Comparison of ENCODE assay signal across 2 cellular contexts in the genomic region with DNA sequence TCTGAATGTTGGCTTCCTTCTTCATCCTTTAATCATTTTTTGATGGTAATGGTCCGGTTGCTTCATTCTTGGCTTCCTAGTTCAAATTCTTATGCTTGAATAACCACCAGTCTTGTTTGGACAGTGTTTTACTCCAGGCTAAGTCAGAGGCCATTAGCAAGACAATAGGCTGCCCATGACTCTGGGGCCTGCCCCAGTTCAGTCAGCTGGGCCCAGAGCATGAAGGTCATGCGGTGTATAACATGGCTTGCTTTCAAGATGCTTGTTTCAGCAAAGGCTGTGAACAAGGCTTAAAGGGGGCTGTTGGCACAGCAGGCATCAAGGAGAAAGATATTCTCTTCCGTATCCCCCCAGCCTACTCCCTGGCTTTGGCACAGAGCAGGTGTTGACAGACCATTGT.
TF ChIP-seq lines count a peak whose summit lies in the region.

No MANE protein-coding gene starts in this region.

TF ChIP-seq in IMR-90, 13 proteins besides CTCF, POLR2A, EP300 and RAD21 (continued from another document):
- TF ChIP-seq MAZ (IDR thresholded peaks at IDR 0.05; ENCODE audit: borderline replicate concordance, low read depth, low read length) (no peak), FOS (IDR thresholded peaks at IDR 0.05; ENCODE audit: low read depth, low read length) (no peak), BHLHE40 (IDR thresholded peaks at IDR 0.05; ENCODE audit: low read depth, low read length) (no peak), RFX5 (IDR thresholded peaks at IDR 0.05; ENCODE audit: low read depth, low read length) (no peak), RCOR1 (IDR thresholded peaks at IDR 0.05; ENCODE audit: insufficient replicate concordance, low read length) (no peak), MAFK (IDR thresholded peaks at IDR 0.05; ENCODE audit: low read depth, low read length) (no peak), CHD1 (IDR thresholded peaks at IDR 0.05; ENCODE audit: low read depth, low read length) (no peak), CEBPB (IDR thresholded peaks at IDR 0.05; ENCODE audit: low read depth, low read length) (no peak), MXI1 (IDR thresholded peaks at IDR 0.05; ENCODE audit: borderline replicate concordance, low read depth, low read length) (no peak), NFE2L2 (IDR thresholded peaks at IDR 0.05; ENCODE audit: low read depth, low read length) (no peak)
- TF ChIP-seq, protein P1, sequence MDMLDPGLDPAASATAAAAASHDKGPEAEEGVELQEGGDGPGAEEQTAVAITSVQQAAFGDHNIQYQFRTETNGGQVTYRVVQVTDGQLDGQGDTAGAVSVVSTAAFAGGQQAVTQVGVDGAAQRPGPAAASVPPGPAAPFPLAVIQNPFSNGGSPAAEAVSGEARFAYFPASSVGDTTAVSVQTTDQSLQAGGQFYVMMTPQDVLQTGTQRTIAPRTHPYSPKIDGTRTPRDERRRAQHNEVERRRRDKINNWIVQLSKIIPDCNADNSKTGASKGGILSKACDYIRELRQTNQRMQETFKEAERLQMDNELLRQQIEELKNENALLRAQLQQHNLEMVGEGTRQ (IDR thresholded peaks at IDR 0.05; ENCODE audit: low read depth, low read length) = no peak
- TF ChIP-seq, protein P2, sequence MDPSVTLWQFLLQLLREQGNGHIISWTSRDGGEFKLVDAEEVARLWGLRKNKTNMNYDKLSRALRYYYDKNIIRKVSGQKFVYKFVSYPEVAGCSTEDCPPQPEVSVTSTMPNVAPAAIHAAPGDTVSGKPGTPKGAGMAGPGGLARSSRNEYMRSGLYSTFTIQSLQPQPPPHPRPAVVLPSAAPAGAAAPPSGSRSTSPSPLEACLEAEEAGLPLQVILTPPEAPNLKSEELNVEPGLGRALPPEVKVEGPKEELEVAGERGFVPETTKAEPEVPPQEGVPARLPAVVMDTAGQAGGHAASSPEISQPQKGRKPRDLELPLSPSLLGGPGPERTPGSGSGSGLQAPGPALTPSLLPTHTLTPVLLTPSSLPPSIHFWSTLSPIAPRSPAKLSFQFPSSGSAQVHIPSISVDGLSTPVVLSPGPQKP (IDR thresholded peaks at IDR 0.05; ENCODE audit: borderline replicate concordance, low read depth, low read length) = no peak

TF ChIP-seq in WTC11, 78 proteins besides CTCF, POLR2A, EP300 and RAD21:
- TF ChIP-seq, protein P3, sequence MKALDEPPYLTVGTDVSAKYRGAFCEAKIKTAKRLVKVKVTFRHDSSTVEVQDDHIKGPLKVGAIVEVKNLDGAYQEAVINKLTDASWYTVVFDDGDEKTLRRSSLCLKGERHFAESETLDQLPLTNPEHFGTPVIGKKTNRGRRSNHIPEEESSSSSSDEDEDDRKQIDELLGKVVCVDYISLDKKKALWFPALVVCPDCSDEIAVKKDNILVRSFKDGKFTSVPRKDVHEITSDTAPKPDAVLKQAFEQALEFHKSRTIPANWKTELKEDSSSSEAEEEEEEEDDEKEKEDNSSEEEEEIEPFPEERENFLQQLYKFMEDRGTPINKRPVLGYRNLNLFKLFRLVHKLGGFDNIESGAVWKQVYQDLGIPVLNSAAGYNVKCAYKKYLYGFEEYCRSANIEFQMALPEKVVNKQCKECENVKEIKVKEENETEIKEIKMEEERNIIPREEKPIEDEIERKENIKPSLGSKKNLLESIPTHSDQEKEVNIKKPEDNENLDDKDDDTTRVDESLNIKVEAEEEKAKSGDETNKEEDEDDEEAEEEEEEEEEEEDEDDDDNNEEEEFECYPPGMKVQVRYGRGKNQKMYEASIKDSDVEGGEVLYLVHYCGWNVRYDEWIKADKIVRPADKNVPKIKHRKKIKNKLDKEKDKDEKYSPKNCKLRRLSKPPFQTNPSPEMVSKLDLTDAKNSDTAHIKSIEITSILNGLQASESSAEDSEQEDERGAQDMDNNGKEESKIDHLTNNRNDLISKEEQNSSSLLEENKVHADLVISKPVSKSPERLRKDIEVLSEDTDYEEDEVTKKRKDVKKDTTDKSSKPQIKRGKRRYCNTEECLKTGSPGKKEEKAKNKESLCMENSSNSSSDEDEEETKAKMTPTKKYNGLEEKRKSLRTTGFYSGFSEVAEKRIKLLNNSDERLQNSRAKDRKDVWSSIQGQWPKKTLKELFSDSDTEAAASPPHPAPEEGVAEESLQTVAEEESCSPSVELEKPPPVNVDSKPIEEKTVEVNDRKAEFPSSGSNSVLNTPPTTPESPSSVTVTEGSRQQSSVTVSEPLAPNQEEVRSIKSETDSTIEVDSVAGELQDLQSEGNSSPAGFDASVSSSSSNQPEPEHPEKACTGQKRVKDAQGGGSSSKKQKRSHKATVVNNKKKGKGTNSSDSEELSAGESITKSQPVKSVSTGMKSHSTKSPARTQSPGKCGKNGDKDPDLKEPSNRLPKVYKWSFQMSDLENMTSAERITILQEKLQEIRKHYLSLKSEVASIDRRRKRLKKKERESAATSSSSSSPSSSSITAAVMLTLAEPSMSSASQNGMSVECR (CRISPR knock-in tag; IDR thresholded peaks at IDR 0.05; ENCODE audit: borderline replicate concordance) = no peak
- TF ChIP-seq, protein P4, sequence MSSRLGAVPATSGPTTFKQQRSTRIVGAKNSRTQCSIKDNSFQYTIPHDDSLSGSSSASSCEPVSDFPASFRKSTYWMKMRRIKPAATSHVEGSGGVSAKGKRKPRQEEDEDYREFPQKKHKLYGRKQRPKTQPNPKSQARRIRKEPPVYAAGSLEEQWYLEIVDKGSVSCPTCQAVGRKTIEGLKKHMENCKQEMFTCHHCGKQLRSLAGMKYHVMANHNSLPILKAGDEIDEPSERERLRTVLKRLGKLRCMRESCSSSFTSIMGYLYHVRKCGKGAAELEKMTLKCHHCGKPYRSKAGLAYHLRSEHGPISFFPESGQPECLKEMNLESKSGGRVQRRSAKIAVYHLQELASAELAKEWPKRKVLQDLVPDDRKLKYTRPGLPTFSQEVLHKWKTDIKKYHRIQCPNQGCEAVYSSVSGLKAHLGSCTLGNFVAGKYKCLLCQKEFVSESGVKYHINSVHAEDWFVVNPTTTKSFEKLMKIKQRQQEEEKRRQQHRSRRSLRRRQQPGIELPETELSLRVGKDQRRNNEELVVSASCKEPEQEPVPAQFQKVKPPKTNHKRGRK (CRISPR knock-in tag; IDR thresholded peaks at IDR 0.05; ENCODE audit: borderline replicate concordance) = no peak
- TF ChIP-seq CREM (CRISPR knock-in tag; IDR thresholded peaks at IDR 0.05) (no peak), ZNF423 (CRISPR knock-in tag; IDR thresholded peaks at IDR 0.05) (no peak), MXD4 (CRISPR knock-in tag; IDR thresholded peaks at IDR 0.05; ENCODE audit: borderline replicate concordance) (no peak), ZNF671 (CRISPR knock-in tag; IDR thresholded peaks at IDR 0.05) (no peak), EMX1 (CRISPR knock-in tag; IDR thresholded peaks at IDR 0.05) (no peak), FOXK1 (CRISPR knock-in tag; IDR thresholded peaks at IDR 0.05) (no peak), ZNF219 (CRISPR knock-in tag; IDR thresholded peaks at IDR 0.05; ENCODE audit: borderline replicate concordance) (no peak), KAT7 (CRISPR knock-in tag; IDR thresholded peaks at IDR 0.05; ENCODE audit: borderline replicate concordance) (no peak), GABPB1 (CRISPR knock-in tag; IDR thresholded peaks at IDR 0.05) (no peak), GRHL2 (CRISPR knock-in tag; IDR thresholded peaks at IDR 0.05; ENCODE audit: insufficient replicate concordance, severe bottlenecking) (no peak), TP53 (CRISPR knock-in tag; IDR thresholded peaks at IDR 0.05) (no peak), SMAD4 (CRISPR knock-in tag; IDR thresholded peaks at IDR 0.05) (no peak)
- TF ChIP-seq, protein P5, sequence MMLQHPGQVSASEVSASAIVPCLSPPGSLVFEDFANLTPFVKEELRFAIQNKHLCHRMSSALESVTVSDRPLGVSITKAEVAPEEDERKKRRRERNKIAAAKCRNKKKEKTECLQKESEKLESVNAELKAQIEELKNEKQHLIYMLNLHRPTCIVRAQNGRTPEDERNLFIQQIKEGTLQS (CRISPR knock-in tag; conservative IDR thresholded peaks at IDR 0.05) = no peak
- TF ChIP-seq, protein P6, sequence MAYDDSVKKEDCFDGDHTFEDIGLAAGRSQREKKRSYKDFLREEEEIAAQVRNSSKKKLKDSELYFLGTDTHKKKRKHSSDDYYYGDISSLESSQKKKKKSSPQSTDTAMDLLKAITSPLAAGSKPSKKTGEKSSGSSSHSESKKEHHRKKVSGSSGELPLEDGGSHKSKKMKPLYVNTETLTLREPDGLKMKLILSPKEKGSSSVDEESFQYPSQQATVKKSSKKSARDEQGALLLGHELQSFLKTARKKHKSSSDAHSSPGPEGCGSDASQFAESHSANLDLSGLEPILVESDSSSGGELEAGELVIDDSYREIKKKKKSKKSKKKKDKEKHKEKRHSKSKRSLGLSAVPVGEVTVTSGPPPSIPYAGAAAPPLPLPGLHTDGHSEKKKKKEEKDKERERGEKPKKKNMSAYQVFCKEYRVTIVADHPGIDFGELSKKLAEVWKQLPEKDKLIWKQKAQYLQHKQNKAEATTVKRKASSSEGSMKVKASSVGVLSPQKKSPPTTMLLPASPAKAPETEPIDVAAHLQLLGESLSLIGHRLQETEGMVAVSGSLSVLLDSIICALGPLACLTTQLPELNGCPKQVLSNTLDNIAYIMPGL (CRISPR knock-in tag; IDR thresholded peaks at IDR 0.05) = no peak
- TF ChIP-seq, protein P7, sequence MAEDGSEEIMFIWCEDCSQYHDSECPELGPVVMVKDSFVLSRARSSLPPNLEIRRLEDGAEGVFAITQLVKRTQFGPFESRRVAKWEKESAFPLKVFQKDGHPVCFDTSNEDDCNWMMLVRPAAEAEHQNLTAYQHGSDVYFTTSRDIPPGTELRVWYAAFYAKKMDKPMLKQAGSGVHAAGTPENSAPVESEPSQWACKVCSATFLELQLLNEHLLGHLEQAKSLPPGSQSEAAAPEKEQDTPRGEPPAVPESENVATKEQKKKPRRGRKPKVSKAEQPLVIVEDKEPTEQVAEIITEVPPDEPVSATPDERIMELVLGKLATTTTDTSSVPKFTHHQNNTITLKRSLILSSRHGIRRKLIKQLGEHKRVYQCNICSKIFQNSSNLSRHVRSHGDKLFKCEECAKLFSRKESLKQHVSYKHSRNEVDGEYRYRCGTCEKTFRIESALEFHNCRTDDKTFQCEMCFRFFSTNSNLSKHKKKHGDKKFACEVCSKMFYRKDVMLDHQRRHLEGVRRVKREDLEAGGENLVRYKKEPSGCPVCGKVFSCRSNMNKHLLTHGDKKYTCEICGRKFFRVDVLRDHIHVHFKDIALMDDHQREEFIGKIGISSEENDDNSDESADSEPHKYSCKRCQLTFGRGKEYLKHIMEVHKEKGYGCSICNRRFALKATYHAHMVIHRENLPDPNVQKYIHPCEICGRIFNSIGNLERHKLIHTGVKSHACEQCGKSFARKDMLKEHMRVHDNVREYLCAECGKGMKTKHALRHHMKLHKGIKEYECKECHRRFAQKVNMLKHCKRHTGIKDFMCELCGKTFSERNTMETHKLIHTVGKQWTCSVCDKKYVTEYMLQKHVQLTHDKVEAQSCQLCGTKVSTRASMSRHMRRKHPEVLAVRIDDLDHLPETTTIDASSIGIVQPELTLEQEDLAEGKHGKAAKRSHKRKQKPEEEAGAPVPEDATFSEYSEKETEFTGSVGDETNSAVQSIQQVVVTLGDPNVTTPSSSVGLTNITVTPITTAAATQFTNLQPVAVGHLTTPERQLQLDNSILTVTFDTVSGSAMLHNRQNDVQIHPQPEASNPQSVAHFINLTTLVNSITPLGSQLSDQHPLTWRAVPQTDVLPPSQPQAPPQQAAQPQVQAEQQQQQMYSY (CRISPR knock-in tag; IDR thresholded peaks at IDR 0.05) = no peak
- TF ChIP-seq, protein P8, sequence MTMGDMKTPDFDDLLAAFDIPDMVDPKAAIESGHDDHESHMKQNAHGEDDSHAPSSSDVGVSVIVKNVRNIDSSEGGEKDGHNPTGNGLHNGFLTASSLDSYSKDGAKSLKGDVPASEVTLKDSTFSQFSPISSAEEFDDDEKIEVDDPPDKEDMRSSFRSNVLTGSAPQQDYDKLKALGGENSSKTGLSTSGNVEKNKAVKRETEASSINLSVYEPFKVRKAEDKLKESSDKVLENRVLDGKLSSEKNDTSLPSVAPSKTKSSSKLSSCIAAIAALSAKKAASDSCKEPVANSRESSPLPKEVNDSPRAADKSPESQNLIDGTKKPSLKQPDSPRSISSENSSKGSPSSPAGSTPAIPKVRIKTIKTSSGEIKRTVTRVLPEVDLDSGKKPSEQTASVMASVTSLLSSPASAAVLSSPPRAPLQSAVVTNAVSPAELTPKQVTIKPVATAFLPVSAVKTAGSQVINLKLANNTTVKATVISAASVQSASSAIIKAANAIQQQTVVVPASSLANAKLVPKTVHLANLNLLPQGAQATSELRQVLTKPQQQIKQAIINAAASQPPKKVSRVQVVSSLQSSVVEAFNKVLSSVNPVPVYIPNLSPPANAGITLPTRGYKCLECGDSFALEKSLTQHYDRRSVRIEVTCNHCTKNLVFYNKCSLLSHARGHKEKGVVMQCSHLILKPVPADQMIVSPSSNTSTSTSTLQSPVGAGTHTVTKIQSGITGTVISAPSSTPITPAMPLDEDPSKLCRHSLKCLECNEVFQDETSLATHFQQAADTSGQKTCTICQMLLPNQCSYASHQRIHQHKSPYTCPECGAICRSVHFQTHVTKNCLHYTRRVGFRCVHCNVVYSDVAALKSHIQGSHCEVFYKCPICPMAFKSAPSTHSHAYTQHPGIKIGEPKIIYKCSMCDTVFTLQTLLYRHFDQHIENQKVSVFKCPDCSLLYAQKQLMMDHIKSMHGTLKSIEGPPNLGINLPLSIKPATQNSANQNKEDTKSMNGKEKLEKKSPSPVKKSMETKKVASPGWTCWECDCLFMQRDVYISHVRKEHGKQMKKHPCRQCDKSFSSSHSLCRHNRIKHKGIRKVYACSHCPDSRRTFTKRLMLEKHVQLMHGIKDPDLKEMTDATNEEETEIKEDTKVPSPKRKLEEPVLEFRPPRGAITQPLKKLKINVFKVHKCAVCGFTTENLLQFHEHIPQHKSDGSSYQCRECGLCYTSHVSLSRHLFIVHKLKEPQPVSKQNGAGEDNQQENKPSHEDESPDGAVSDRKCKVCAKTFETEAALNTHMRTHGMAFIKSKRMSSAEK (CRISPR knock-in tag; IDR thresholded peaks at IDR 0.05; ENCODE audit: borderline replicate concordance) = no peak
